ENCODE assay signal across 18 cellular contexts in the genomic region with DNA sequence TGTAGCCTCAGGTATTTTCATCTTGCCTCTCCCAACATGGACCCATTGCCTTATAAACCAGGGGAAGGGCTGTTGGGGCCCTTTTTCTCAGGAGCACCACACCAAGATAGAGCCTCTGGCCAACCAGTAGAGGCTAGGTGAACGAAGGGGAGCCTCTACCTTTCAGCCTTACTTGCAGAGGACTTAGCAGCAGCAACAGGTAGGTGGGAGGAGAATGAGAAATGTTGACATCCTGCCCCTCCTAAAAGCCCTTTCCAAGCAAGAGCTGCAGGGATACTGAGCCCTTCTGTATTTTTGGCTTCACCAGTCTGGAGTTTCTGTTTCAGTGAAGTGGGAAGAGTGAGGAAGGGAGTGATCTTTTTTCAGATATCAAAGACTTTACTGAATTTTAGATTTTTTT.
"Had no signal": no experiment of that assay in that cellular context is flagged by ENCODE, and none has a peak within 500 bp of the region (broad histone marks: within the 10 kb centered on the region; RNA-seq: fewer than 3 reads in every experiment).

No MANE protein-coding gene starts in this region.

- H3K27me3 ChIP-seq: heart left ventricle, left lung, upper lobe of left lung had no signal

- H3K27ac ChIP-seq: coronary artery, heart left ventricle, left lung, upper lobe of left lung had no signal

- H3K4me3 Mint-ChIP-seq: natural killer cell; T-helper 2 cell treated with Interferon-gamma antibody and Interleukin-4, amounts not matched to agents 5 μg/mL and 100 μg/mL, for 36 hours had no signal

- H3K27ac Mint-ChIP-seq: natural killer cell; progenitor cell of endocrine pancreas; T-helper 2 cell treated with Interferon-gamma antibody and Interleukin-4, amounts not matched to agents 5 μg/mL and 100 μg/mL, for 36 hours had no signal

- H3K27me3 Mint-ChIP-seq: progenitor cell of endocrine pancreas had no signal

- H3K4me1 ChIP-seq: left lung, upper lobe of left lung had no signal

- ATAC-seq: activated naive CD4-positive, alpha-beta T cell treated with anti-CD3 and anti-CD28 coated beads, Interleukin-2, amount 50 U/mL, for 72 hours; heart left ventricle; left lung; natural killer cell; SK-N-SH treated with all-trans-retinoic acid at 6 μM for 48 hours had no signal

- DNase-seq: activated CD4-positive, alpha-beta T cell treated with anti-CD3 and anti-CD28 coated beads, Interleukin-2, amount 50 U/mL, for 4 hours; activated gamma-delta T cell; amniotic stem cell; cerebellar nuclear complex; heart left ventricle; kidney; left lung; midbrain; natural killer cell; retina; stimulated activated CD4-positive, alpha-beta T cell treated with anti-CD3 and anti-CD28 coated beads, Interleukin-4, amount 100 ng/mL, for 1 hour; stimulated activated naive CD4-positive, alpha-beta T cell; upper lobe of left lung had no signal

- H3K4me3 ChIP-seq: coronary artery, heart left ventricle, left lung, upper lobe of left lung had no signal
